In the genomic region with DNA sequence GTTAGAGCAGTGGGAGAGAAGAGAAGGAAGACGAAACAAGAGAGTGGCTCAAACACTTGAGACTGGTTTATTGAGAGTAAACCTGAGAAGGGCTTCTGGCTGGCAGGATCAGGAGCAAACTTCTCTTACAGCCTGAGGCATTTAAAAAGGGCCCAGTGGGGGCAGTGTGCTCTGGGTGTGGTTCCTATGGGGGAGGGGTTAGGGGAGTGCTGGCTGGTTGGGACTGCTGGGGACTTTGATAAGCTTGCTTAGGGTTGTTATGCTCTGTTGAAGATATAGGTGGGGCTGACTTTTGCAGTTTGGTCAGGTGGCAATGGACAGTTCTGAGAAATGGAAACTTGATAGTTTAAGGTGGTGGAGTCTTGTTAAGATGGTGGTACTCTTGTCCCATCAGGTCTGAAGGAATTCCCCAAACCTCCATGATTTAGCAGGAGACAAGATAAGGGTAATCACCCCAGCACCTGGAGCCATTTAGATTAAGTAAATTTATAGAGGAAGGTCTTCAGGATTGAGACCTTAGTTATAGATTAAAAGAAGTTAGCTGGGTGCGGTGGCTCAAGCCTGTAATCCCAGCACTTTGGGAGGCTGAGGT, we compare ENCODE assay signal across 1 cellular context.
TF ChIP-seq lines count a peak whose summit lies in the region.

No MANE protein-coding gene starts in this region.

TF ChIP-seq in K562, 482 proteins besides CTCF, POLR2A, EP300 and RAD21 (continued from another document and continues in another):
- TF ChIP-seq, protein P1, sequence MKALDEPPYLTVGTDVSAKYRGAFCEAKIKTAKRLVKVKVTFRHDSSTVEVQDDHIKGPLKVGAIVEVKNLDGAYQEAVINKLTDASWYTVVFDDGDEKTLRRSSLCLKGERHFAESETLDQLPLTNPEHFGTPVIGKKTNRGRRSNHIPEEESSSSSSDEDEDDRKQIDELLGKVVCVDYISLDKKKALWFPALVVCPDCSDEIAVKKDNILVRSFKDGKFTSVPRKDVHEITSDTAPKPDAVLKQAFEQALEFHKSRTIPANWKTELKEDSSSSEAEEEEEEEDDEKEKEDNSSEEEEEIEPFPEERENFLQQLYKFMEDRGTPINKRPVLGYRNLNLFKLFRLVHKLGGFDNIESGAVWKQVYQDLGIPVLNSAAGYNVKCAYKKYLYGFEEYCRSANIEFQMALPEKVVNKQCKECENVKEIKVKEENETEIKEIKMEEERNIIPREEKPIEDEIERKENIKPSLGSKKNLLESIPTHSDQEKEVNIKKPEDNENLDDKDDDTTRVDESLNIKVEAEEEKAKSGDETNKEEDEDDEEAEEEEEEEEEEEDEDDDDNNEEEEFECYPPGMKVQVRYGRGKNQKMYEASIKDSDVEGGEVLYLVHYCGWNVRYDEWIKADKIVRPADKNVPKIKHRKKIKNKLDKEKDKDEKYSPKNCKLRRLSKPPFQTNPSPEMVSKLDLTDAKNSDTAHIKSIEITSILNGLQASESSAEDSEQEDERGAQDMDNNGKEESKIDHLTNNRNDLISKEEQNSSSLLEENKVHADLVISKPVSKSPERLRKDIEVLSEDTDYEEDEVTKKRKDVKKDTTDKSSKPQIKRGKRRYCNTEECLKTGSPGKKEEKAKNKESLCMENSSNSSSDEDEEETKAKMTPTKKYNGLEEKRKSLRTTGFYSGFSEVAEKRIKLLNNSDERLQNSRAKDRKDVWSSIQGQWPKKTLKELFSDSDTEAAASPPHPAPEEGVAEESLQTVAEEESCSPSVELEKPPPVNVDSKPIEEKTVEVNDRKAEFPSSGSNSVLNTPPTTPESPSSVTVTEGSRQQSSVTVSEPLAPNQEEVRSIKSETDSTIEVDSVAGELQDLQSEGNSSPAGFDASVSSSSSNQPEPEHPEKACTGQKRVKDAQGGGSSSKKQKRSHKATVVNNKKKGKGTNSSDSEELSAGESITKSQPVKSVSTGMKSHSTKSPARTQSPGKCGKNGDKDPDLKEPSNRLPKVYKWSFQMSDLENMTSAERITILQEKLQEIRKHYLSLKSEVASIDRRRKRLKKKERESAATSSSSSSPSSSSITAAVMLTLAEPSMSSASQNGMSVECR (CRISPR knock-in tag; IDR thresholded peaks at IDR 0.05): no peak
- TF ChIP-seq TEAD2 (tag; IDR thresholded peaks at IDR 0.05) (no peak), SOX6 (IDR thresholded peaks at IDR 0.05) (peak; percentile 32; the same call in 1 of the 2 replicates), TAF7 (tag; IDR thresholded peaks at IDR 0.05) (no peak), PHF21A (IDR thresholded peaks at IDR 0.05; ENCODE audit: borderline replicate concordance, low read depth) (peak; percentile 36; the same call in 1 of the 2 replicates), CBFA2T3 (IDR thresholded peaks at IDR 0.05) (peak; percentile 96), TAF1 (IDR thresholded peaks at IDR 0.05; ENCODE audit: control insufficient read depth, extremely low read depth, insufficient read depth, low read length, severe bottlenecking) (no peak), MAZ (CRISPR knock-in tag; conservative IDR thresholded peaks at IDR 0.05 in 1 of 2, IDR thresholded peaks at IDR 0.05 in 1 of 2) (peak in 1 of 2 experiments; percentile 51; a peak in 1 of 4 replicates), FOXK1 (CRISPR knock-in tag; IDR thresholded peaks at IDR 0.05; ENCODE audit: borderline replicate concordance) (no peak), ZNF140 (CRISPR knock-in tag; IDR thresholded peaks at IDR 0.05) (no peak), ZNF212 (CRISPR knock-in tag; IDR thresholded peaks at IDR 0.05) (no peak), SMAD4 (CRISPR knock-in tag; conservative IDR thresholded peaks at IDR 0.05) (peak; percentile 84), NCOA1 (IDR thresholded peaks at IDR 0.05; ENCODE audit: low read depth) (peak; percentile 40; the same call in 1 of the 2 replicates), KLF16 (IDR thresholded peaks at IDR 0.05) (peak; percentile 57), RBFOX2 (IDR thresholded peaks at IDR 0.05; ENCODE audit: low read depth, low read length) (no peak), ARNT (IDR thresholded peaks at IDR 0.05) (0 out of 4 replicates have a peak, but pooled peaks of 1 of the 2 experiments have one; percentile 29), CC2D1A (IDR thresholded peaks at IDR 0.05) (peak; percentile 91; the same call in 1 of the 2 replicates), ZSCAN32 (CRISPR knock-in tag; IDR thresholded peaks at IDR 0.05) (no peak), NFE2 (IDR thresholded peaks at IDR 0.05; ENCODE audit: low read depth) (no peak), NFIX (CRISPR knock-in tag; IDR thresholded peaks at IDR 0.05; ENCODE audit: low read depth) (no peak), PRPF4 (IDR thresholded peaks at IDR 0.05; ENCODE audit: insufficient read depth, low read depth, low read length, poor library complexity, severe bottlenecking) (no peak), SMARCA5 (IDR thresholded peaks at IDR 0.05) (no peak), TRIM24 (IDR thresholded peaks at IDR 0.05) (peak; percentile 98), TBL1XR1 (IDR thresholded peaks at IDR 0.05; ENCODE audit: low read length in 2 of 2) (peak; percentile 45 to 75; a peak in 3 of 4 replicates), ZNF197 (CRISPR knock-in tag; IDR thresholded peaks at IDR 0.05; ENCODE audit: low read depth) (no peak), ARID2 (IDR thresholded peaks at IDR 0.05) (no peak), PHB2 (IDR thresholded peaks at IDR 0.05; ENCODE audit: low read depth) (0 out of 2 replicates have a peak, but pooled peaks have one; percentile 40), GTF2F1 (IDR thresholded peaks at IDR 0.05; ENCODE audit: low read depth, low read length) (no peak), RFX1 (IDR thresholded peaks at IDR 0.05) (no peak), ARID1B (IDR thresholded peaks at IDR 0.05) (peak; percentile 87), ZNF764 (CRISPR knock-in tag; IDR thresholded peaks at IDR 0.05; ENCODE audit: low read depth) (no peak), RBM39 (optimal IDR thresholded peaks at IDR 0.05; ENCODE audit: low read depth, low read length) (no peak), ZNF668 (CRISPR knock-in tag; IDR thresholded peaks at IDR 0.05) (no peak), CBX5 (IDR thresholded peaks at IDR 0.05; ENCODE audit: borderline replicate concordance, low read depth) (peak; percentile 30; the same call in 1 of the 2 replicates), ZBTB17 (CRISPR knock-in tag; IDR thresholded peaks at IDR 0.05) (no peak), FIP1L1 (IDR thresholded peaks at IDR 0.05; ENCODE audit: low read depth, low read length, poor library complexity, severe bottlenecking) (no peak)
- TF ChIP-seq, protein P2, sequence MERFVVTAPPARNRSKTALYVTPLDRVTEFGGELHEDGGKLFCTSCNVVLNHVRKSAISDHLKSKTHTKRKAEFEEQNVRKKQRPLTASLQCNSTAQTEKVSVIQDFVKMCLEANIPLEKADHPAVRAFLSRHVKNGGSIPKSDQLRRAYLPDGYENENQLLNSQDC (CRISPR knock-in tag; IDR thresholded peaks at IDR 0.05): no peak
- TF ChIP-seq, protein P3, sequence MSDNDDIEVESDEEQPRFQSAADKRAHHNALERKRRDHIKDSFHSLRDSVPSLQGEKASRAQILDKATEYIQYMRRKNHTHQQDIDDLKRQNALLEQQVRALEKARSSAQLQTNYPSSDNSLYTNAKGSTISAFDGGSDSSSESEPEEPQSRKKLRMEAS (CRISPR knock-in tag; IDR thresholded peaks at IDR 0.05): no peak
- TF ChIP-seq, protein P4, sequence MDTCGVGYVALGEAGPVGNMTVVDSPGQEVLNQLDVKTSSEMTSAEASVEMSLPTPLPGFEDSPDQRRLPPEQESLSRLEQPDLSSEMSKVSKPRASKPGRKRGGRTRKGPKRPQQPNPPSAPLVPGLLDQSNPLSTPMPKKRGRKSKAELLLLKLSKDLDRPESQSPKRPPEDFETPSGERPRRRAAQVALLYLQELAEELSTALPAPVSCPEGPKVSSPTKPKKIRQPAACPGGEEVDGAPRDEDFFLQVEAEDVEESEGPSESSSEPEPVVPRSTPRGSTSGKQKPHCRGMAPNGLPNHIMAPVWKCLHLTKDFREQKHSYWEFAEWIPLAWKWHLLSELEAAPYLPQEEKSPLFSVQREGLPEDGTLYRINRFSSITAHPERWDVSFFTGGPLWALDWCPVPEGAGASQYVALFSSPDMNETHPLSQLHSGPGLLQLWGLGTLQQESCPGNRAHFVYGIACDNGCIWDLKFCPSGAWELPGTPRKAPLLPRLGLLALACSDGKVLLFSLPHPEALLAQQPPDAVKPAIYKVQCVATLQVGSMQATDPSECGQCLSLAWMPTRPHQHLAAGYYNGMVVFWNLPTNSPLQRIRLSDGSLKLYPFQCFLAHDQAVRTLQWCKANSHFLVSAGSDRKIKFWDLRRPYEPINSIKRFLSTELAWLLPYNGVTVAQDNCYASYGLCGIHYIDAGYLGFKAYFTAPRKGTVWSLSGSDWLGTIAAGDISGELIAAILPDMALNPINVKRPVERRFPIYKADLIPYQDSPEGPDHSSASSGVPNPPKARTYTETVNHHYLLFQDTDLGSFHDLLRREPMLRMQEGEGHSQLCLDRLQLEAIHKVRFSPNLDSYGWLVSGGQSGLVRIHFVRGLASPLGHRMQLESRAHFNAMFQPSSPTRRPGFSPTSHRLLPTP (IDR thresholded peaks at IDR 0.05; ENCODE audit: borderline replicate concordance, extremely low read depth, insufficient read length): no peak
- TF ChIP-seq, protein P5, sequence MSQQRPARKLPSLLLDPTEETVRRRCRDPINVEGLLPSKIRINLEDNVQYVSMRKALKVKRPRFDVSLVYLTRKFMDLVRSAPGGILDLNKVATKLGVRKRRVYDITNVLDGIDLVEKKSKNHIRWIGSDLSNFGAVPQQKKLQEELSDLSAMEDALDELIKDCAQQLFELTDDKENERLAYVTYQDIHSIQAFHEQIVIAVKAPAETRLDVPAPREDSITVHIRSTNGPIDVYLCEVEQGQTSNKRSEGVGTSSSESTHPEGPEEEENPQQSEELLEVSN (IDR thresholded peaks at IDR 0.05; ENCODE audit: borderline replicate concordance in 1 of 2, extremely low read depth in 1 of 2, insufficient read depth in 1 of 2, insufficient read length in 1 of 2, low read depth in 1 of 2, low read length in 1 of 2, poor library complexity in 1 of 2, severe bottlenecking in 1 of 2): peak in 1 of 2 experiments; percentile 16
- TF ChIP-seq, protein P6, sequence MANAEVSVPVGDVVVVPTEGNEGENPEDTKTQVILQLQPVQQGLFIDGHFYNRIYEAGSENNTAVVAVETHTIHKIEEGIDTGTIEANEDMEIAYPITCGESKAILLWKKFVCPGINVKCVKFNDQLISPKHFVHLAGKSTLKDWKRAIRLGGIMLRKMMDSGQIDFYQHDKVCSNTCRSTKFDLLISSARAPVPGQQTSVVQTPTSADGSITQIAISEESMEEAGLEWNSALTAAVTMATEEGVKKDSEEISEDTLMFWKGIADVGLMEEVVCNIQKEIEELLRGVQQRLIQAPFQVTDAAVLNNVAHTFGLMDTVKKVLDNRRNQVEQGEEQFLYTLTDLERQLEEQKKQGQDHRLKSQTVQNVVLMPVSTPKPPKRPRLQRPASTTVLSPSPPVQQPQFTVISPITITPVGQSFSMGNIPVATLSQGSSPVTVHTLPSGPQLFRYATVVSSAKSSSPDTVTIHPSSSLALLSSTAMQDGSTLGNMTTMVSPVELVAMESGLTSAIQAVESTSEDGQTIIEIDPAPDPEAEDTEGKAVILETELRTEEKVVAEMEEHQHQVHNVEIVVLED (CRISPR knock-in tag; IDR thresholded peaks at IDR 0.05): no peak
- TF ChIP-seq, protein P7, sequence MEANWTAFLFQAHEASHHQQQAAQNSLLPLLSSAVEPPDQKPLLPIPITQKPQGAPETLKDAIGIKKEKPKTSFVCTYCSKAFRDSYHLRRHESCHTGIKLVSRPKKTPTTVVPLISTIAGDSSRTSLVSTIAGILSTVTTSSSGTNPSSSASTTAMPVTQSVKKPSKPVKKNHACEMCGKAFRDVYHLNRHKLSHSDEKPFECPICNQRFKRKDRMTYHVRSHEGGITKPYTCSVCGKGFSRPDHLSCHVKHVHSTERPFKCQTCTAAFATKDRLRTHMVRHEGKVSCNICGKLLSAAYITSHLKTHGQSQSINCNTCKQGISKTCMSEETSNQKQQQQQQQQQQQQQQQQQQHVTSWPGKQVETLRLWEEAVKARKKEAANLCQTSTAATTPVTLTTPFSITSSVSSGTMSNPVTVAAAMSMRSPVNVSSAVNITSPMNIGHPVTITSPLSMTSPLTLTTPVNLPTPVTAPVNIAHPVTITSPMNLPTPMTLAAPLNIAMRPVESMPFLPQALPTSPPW (CRISPR knock-in tag; IDR thresholded peaks at IDR 0.05): 0 out of 2 replicates have a peak, but pooled peaks have one; percentile 14
- TF ChIP-seq, protein P8, sequence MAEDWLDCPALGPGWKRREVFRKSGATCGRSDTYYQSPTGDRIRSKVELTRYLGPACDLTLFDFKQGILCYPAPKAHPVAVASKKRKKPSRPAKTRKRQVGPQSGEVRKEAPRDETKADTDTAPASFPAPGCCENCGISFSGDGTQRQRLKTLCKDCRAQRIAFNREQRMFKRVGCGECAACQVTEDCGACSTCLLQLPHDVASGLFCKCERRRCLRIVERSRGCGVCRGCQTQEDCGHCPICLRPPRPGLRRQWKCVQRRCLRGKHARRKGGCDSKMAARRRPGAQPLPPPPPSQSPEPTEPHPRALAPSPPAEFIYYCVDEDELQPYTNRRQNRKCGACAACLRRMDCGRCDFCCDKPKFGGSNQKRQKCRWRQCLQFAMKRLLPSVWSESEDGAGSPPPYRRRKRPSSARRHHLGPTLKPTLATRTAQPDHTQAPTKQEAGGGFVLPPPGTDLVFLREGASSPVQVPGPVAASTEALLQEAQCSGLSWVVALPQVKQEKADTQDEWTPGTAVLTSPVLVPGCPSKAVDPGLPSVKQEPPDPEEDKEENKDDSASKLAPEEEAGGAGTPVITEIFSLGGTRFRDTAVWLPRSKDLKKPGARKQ (CRISPR knock-in tag; IDR thresholded peaks at IDR 0.05): no peak
- TF ChIP-seq, protein P9, sequence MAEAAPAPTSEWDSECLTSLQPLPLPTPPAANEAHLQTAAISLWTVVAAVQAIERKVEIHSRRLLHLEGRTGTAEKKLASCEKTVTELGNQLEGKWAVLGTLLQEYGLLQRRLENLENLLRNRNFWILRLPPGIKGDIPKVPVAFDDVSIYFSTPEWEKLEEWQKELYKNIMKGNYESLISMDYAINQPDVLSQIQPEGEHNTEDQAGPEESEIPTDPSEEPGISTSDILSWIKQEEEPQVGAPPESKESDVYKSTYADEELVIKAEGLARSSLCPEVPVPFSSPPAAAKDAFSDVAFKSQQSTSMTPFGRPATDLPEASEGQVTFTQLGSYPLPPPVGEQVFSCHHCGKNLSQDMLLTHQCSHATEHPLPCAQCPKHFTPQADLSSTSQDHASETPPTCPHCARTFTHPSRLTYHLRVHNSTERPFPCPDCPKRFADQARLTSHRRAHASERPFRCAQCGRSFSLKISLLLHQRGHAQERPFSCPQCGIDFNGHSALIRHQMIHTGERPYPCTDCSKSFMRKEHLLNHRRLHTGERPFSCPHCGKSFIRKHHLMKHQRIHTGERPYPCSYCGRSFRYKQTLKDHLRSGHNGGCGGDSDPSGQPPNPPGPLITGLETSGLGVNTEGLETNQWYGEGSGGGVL (CRISPR knock-in tag; IDR thresholded peaks at IDR 0.05): no peak
- TF ChIP-seq, protein P10, sequence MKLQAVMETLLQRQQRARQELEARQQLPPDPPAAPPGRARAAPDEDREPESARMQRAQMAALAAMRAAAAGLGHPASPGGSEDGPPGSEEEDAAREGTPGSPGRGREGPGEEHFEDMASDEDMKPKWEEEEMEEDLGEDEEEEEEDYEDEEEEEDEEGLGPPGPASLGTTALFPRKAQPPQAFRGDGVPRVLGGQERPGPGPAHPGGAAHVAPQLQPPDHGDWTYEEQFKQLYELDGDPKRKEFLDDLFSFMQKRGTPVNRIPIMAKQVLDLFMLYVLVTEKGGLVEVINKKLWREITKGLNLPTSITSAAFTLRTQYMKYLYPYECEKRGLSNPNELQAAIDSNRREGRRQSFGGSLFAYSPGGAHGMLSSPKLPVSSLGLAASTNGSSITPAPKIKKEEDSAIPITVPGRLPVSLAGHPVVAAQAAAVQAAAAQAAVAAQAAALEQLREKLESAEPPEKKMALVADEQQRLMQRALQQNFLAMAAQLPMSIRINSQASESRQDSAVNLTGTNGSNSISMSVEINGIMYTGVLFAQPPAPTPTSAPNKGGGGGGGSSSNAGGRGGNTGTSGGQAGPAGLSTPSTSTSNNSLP (IDR thresholded peaks at IDR 0.05; ENCODE audit: borderline replicate concordance, low read depth, low read length): no peak
